ENCODE assay signal across 13 cellular contexts in genomic region chr11:17020831-17021230, GRCh38. TPM values are rescaled to one million over a fixed set of nuclear protein-coding genes. Genes with fewer than 3 reads are reported as not detected.
"Had no signal": no experiment of that assay in that cellular context is flagged by ENCODE, and none has a peak within 500 bp of the region (broad histone marks: within the 10 kb centered on the region; RNA-seq: fewer than 3 reads in every experiment).

No MANE protein-coding gene starts in this region.

- DNase-seq: activated CD4-positive, alpha-beta T cell treated with anti-CD3 and anti-CD28 coated beads, Interleukin-2, amount 50 U/mL, for 4 hours; activated CD4-positive, CD25-positive, alpha-beta regulatory T cell treated with anti-CD3 and anti-CD28 coated beads, Interleukin-2, amount 50 U/mL, for 72 hours; activated naive CD4-positive, alpha-beta T cell treated with anti-CD3 and anti-CD28 coated beads for 36 hours; activated naive CD8-positive, alpha-beta T cell treated with anti-CD3 and anti-CD28 coated beads, Interleukin-2, amount 50 U/mL, for 24 hours; erythroblast; left lung; mammary epithelial cell; naive thymus-derived CD8-positive, alpha-beta T cell; right cardiac atrium; T-cell; T-helper 9 cell had no signal

- H3K4me1 ChIP-seq: ascending aorta, left lung had no signal

- H3K4me3 ChIP-seq: ascending aorta, cardiac muscle cell, left lung had no signal

- H3K27ac ChIP-seq: ascending aorta, cardiac muscle cell, left lung had no signal

- ATAC-seq: activated naive CD8-positive, alpha-beta T cell treated with anti-CD3 and anti-CD28 coated beads, Interleukin-2, amount 50 U/mL, for 24 hours; left lung; naive thymus-derived CD8-positive, alpha-beta T cell; right cardiac atrium; T-cell had no signal

- H3K27me3 ChIP-seq: ascending aorta had no signal

- H3K36me3 ChIP-seq: ascending aorta, cardiac muscle cell, left lung had no signal

RNA-seq across cellular contexts. Expression of gene PLEKHA7, which starts 6.6 kb away (rescaled TPM):
- polyA plus RNA-seq: naive thymus-derived CD8-positive, alpha-beta T cell had no signal
